Comparison of ENCODE assay signal across 9 cellular contexts in genomic region chr1:44161546-44161945, GRCh38. TPM values are rescaled to one million over a fixed set of nuclear protein-coding genes. Genes with fewer than 3 reads are reported as not detected.
"Had no signal": no experiment of that assay in that cellular context is flagged by ENCODE, and none has a peak within 500 bp of the region (broad histone marks: within the 10 kb centered on the region; RNA-seq: fewer than 3 reads in every experiment).

No MANE protein-coding gene starts in this region.

- DNase-seq: IMR-90, KBM-7, KG1 had no signal

- H3K4me3 Mint-ChIP-seq: IgD-negative memory B cell had no signal

- H3K27ac Mint-ChIP-seq: IgD-negative memory B cell had no signal

- H3K36me3 Mint-ChIP-seq: IgD-negative memory B cell had no signal

- H3K27ac ChIP-seq: HL-60 had no signal

- ATAC-seq: HepG2, K562 had no signal

- H3K4me3 ChIP-seq: K562 had no signal

RNA-seq across cellular contexts. Expression of gene KLF18, which starts 20.1 kb away (rescaled TPM):
- total RNA-seq: HepG2, HT-29, HT1080, IMR-90, K562 had no signal
- polyA plus RNA-seq: HepG2, IgD-negative memory B cell, IMR-90, K562 had no signal

RNA-seq across cellular contexts. Expression of gene KLF17, which starts 42.9 kb away (rescaled TPM):
- total RNA-seq: HepG2, HT-29, K562 had no signal
- polyA plus RNA-seq: HepG2, IgD-negative memory B cell had no signal
